ENCODE assay signal across 10 cellular contexts in the genomic region with DNA sequence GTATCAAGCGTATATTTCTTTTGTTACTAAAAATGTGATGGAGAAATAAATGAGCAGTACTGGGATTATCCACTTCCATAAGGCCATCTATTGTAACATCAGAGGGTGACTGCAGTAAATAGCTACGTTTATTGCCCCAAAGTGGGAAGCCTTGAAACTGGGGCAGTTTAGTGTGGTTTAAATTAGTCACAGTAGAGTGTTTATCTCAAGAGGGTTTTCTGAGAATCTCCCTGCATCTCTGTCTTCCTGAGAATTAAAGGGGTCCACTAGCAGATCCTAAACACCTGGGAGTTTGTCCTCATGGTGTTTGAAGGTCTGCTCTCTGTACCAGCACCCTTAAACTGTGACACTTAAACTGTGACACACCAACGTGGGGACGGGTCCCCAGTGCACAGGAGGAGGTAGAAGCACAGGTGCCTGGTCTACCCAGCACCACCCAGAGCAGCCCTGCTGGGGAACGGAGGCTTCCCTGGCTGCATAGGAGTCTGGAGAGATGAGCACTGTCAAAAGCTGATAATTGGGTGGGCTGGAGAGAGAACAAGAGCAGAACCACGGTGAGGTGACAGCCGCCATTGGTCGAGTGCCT. TPM values are rescaled to one million over a fixed set of nuclear protein-coding genes. Genes with fewer than 3 reads are reported as not detected.
DNase-seq lines count a peak whose midpoint lies in the region; ATAC-seq and TF ChIP-seq lines count a peak whose summit lies in the region.
"Had no signal": no experiment of that assay in that cellular context is flagged by ENCODE, and none has a peak within 500 bp of the region (broad histone marks: within the 10 kb centered on the region; RNA-seq: fewer than 3 reads in every experiment).

No MANE protein-coding gene starts in this region.

- H3K36me3 Mint-ChIP-seq in naive thymus-derived CD4-positive, alpha-beta T cell, result peaks cover 2 to 13% (median 7%) of the 10 kb centered on the region in 5 donors

- H3K9ac ChIP-seq in liver (ENCODE audit: low read depth in 1 of 2, low read length in 2 of 2), result no peak overlapping the region

- ATAC-seq in right lobe of liver (no peak), HG02678 (IDR thresholded peaks at IDR 0.05; ENCODE audit: unreplicated experiment) (no peak)
- ATAC-seq in naive thymus-derived CD4-positive, alpha-beta T cell, result no peak

- DNase-seq in right lobe of liver (no peak), ascending aorta (ENCODE audit: low spot score in 2 of 2) (no peak), NCI-H526 treated with DMSO at 0.1 percent for 48 hours (lab: John Stamatoyannopoulos, UW) (no peak), T1000 (lab: John Stamatoyannopoulos, UW) (no peak), NOMO-1 treated with DMSO at 0.1 percent for 48 hours (lab: John Stamatoyannopoulos, UW; ENCODE audit: unreplicated experiment) (no peak)
- no peak for DNase-seq in naive thymus-derived CD4-positive, alpha-beta T cell
- DNase-seq: cortex of kidney; stimulated activated CD4-positive, alpha-beta T cell treated with anti-CD3 and anti-CD28 coated beads, Interleukin-4, amount 100 ng/mL, for 24 hours had no signal

- TF ChIP-seq CTCF in liver (IDR thresholded peaks at IDR 0.05; ENCODE audit: low read depth, low read length, missing input control), result no peak
- no peak for TF ChIP-seq CTCF in right lobe of liver (IDR thresholded peaks at IDR 0.05)
- no peak for TF ChIP-seq CTCF in ascending aorta (IDR thresholded peaks at IDR 0.05)

- peak overlapping the region; percentile 45 to 93 (median 83) for H3K27ac Mint-ChIP-seq in naive thymus-derived CD4-positive, alpha-beta T cell

- H3K4me1 ChIP-seq in liver (ENCODE audit: control insufficient read depth in 4 of 4, insufficient read depth in 4 of 4, low read length in 3 of 4) (peaks cover 34 to 61% (median 50%) of the 10 kb centered on the region in 4 donors), right lobe of liver (peaks cover 0 to 62% (median 36%) of the 10 kb centered on the region in 4 donors), ascending aorta (peaks cover 30 to 66% of the 10 kb centered on the region in 2 donors)
- H3K4me1 ChIP-seq in naive thymus-derived CD4-positive, alpha-beta T cell (ENCODE audit: control insufficient read depth in 2 of 2, insufficient read depth in 2 of 2, low read length in 2 of 2), result peaks cover 48 to 67% of the 10 kb centered on the region in 2 donors

- no peaks in the 10 kb centered on the region for H3K9me3 Mint-ChIP-seq in naive thymus-derived CD4-positive, alpha-beta T cell

- TF ChIP-seq RAD21 in liver (IDR thresholded peaks at IDR 0.05), result no peak

- H3K27ac ChIP-seq in liver (ENCODE audit: low read depth in 1 of 2, low read length in 2 of 2) (peak overlapping the region; percentile 63 to 64), right lobe of liver (peak overlapping the region in 1 of 3 donors; percentile 33), ascending aorta (peak overlapping the region; percentile 15 to 54)
- peak overlapping the region; percentile 22 for H3K27ac ChIP-seq in naive thymus-derived CD4-positive, alpha-beta T cell (ENCODE audit: low read depth, low read length)

- intact Hi-C loops in right lobe of liver (cut with DNase I), result no loop called here
- intact Hi-C loops in ascending aorta (cut with DNase I), result no loop called here
- intact Hi-C loops in naive thymus-derived CD4-positive, alpha-beta T cell (cut with micrococcal nuclease), result loop anchor here in 1 of 2 donors (2.0 kb wide), 1 partner anchor 20 kb away; no protein-coding TSS in a partner anchor

- H3K4me3 ChIP-seq in liver (ENCODE audit: low read depth in 1 of 3, low read length in 3 of 3) (no peak overlapping the region), right lobe of liver (no peak overlapping the region), ascending aorta (no peak overlapping the region)
- peak overlapping the region; percentile 22 for H3K4me3 ChIP-seq in naive thymus-derived CD4-positive, alpha-beta T cell (ENCODE audit: low read length)

- H3K4me3 Mint-ChIP-seq in naive thymus-derived CD4-positive, alpha-beta T cell, result peak overlapping the region; percentile 49 to 82 (median 74)

- no peak for TF ChIP-seq POLR2A in right lobe of liver (IDR thresholded peaks at IDR 0.05)

- H3K36me3 ChIP-seq in liver (ENCODE audit: control insufficient read depth in 4 of 4, insufficient read depth in 3 of 4, low read depth in 1 of 4, low read length in 3 of 4) (no peaks in the 10 kb centered on the region), right lobe of liver (no peaks in the 10 kb centered on the region), ascending aorta (no peaks in the 10 kb centered on the region)
- peaks cover 0 to 11% (median 0%) of the 10 kb centered on the region in 3 experiments for H3K36me3 ChIP-seq in naive thymus-derived CD4-positive, alpha-beta T cell (ENCODE audit: control insufficient read depth in 2 of 3, insufficient read depth in 3 of 3, low read length in 3 of 3)

- H3K27me3 ChIP-seq in liver (ENCODE audit: control insufficient read depth in 4 of 4, insufficient read depth in 4 of 4, low read length in 3 of 4) (no peaks in the 10 kb centered on the region), right lobe of liver (no peaks in the 10 kb centered on the region), ascending aorta (no peaks in the 10 kb centered on the region)
- no peaks in the 10 kb centered on the region for H3K27me3 ChIP-seq in naive thymus-derived CD4-positive, alpha-beta T cell (ENCODE audit: control insufficient read depth in 2 of 2, insufficient read depth in 2 of 2, low read length in 2 of 2)

- H3K27me3 Mint-ChIP-seq in naive thymus-derived CD4-positive, alpha-beta T cell, result no peaks in the 10 kb centered on the region

- POLR2A ChIA-PET in naive thymus-derived CD4-positive, alpha-beta T cell (lab: Charles Lee), result interaction anchor here (1.0 to 2.5 kb wide), 3 partner anchors 13 to 21 kb away, joined by 3 to 15 read pairs (median 3); no protein-coding TSS in a partner anchor

- WGBS in liver, result 77% methylated on average over 8 of the region's 8 CpGs
- 47% methylated on average over 3 of the region's 8 CpGs for WGBS in right lobe of liver (ENCODE audit: insufficient coverage, low coverage, low lambda C conversion rate, missing lambda C conversion rate)

- CTCF ChIA-PET in naive thymus-derived CD4-positive, alpha-beta T cell (lab: Charles Lee), result no interaction called here

- peaks cover 70 to 100% (median 90%) of the 10 kb centered on the region in 7 donors for H3K4me1 Mint-ChIP-seq in naive thymus-derived CD4-positive, alpha-beta T cell

- H3K9me3 ChIP-seq in liver (ENCODE audit: control insufficient read depth in 4 of 4, low read length in 3 of 4), result no peaks in the 10 kb centered on the region
- no peaks in the 10 kb centered on the region for H3K9me3 ChIP-seq in right lobe of liver
- H3K9me3 ChIP-seq in ascending aorta, result no peaks in the 10 kb centered on the region
- H3K9me3 ChIP-seq in naive thymus-derived CD4-positive, alpha-beta T cell (ENCODE audit: control insufficient read depth in 2 of 3, low read length in 3 of 3), result no peaks in the 10 kb centered on the region

TF ChIP-seq in liver, 16 proteins besides CTCF, POLR2A, EP300 and RAD21 (continues in another document):
- TF ChIP-seq FOXA2 (IDR thresholded peaks at IDR 0.05), result no peak
- no peak for TF ChIP-seq JUND (IDR thresholded peaks at IDR 0.05)
- TF ChIP-seq NR2F2 (IDR thresholded peaks at IDR 0.05), result no peak
- TF ChIP-seq, protein P1, sequence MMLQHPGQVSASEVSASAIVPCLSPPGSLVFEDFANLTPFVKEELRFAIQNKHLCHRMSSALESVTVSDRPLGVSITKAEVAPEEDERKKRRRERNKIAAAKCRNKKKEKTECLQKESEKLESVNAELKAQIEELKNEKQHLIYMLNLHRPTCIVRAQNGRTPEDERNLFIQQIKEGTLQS (IDR thresholded peaks at IDR 0.05), result no peak
- TF ChIP-seq, protein P2, sequence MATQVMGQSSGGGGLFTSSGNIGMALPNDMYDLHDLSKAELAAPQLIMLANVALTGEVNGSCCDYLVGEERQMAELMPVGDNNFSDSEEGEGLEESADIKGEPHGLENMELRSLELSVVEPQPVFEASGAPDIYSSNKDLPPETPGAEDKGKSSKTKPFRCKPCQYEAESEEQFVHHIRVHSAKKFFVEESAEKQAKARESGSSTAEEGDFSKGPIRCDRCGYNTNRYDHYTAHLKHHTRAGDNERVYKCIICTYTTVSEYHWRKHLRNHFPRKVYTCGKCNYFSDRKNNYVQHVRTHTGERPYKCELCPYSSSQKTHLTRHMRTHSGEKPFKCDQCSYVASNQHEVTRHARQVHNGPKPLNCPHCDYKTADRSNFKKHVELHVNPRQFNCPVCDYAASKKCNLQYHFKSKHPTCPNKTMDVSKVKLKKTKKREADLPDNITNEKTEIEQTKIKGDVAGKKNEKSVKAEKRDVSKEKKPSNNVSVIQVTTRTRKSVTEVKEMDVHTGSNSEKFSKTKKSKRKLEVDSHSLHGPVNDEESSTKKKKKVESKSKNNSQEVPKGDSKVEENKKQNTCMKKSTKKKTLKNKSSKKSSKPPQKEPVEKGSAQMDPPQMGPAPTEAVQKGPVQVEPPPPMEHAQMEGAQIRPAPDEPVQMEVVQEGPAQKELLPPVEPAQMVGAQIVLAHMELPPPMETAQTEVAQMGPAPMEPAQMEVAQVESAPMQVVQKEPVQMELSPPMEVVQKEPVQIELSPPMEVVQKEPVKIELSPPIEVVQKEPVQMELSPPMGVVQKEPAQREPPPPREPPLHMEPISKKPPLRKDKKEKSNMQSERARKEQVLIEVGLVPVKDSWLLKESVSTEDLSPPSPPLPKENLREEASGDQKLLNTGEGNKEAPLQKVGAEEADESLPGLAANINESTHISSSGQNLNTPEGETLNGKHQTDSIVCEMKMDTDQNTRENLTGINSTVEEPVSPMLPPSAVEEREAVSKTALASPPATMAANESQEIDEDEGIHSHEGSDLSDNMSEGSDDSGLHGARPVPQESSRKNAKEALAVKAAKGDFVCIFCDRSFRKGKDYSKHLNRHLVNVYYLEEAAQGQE (IDR thresholded peaks at IDR 0.05), result no peak
- no peak for TF ChIP-seq YY1 (IDR thresholded peaks at IDR 0.05)
- no peak for TF ChIP-seq HNF4A (conservative IDR thresholded peaks at IDR 0.05)
- no peak for TF ChIP-seq TAF1 (conservative IDR thresholded peaks at IDR 0.05)
- TF ChIP-seq FOXA1 (IDR thresholded peaks at IDR 0.05), result no peak
- TF ChIP-seq MAX (IDR thresholded peaks at IDR 0.05), result no peak

RNA-seq across cellular contexts. Expression of gene PRRC2B, which starts 25.2 kb away (rescaled TPM):
- 10 to 100 TPM; 29.3 to 44.3 TPM for total RNA-seq in liver
- 10 to 100 TPM; 10.3 to 24.7 TPM for polyA plus RNA-seq in liver
- total RNA-seq in right lobe of liver, result 10 to 100 TPM; 53.7 to 82.6 (median 57.3) TPM
- total RNA-seq in ascending aorta, result 199 TPM
- 100 to 1,000 TPM; 208 to 382 (median 272) TPM for total RNA-seq in naive thymus-derived CD4-positive, alpha-beta T cell
- polyA plus RNA-seq in naive thymus-derived CD4-positive, alpha-beta T cell, result 10 to 100 TPM; 29.8 to 62.4 TPM
